1 cellular context compared by ENCODE assay signal in the genomic region with DNA sequence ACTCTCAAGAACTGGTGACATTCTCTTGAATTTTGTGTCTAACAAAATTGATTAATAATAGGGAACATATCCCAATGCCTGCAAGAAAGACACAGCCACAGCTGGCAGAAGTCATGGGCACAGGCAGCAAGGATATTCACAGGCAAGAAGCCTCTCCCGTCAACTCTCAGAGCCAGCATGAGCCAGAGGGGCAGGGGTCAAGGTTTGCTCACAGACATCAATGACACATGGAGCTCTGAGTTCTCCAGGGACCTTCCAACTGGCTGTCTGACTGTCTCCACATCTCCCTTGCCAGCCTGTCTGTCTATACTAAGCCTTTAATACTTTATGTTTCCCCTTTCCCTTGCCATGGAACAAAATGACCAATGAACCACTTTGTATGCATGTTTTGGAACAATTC.
TF ChIP-seq lines count a peak whose summit lies in the region.

No MANE protein-coding gene starts in this region.

TF ChIP-seq in HepG2, 621 proteins besides CTCF, POLR2A, EP300 and RAD21 (continued from another document):
- TF ChIP-seq, protein P1, sequence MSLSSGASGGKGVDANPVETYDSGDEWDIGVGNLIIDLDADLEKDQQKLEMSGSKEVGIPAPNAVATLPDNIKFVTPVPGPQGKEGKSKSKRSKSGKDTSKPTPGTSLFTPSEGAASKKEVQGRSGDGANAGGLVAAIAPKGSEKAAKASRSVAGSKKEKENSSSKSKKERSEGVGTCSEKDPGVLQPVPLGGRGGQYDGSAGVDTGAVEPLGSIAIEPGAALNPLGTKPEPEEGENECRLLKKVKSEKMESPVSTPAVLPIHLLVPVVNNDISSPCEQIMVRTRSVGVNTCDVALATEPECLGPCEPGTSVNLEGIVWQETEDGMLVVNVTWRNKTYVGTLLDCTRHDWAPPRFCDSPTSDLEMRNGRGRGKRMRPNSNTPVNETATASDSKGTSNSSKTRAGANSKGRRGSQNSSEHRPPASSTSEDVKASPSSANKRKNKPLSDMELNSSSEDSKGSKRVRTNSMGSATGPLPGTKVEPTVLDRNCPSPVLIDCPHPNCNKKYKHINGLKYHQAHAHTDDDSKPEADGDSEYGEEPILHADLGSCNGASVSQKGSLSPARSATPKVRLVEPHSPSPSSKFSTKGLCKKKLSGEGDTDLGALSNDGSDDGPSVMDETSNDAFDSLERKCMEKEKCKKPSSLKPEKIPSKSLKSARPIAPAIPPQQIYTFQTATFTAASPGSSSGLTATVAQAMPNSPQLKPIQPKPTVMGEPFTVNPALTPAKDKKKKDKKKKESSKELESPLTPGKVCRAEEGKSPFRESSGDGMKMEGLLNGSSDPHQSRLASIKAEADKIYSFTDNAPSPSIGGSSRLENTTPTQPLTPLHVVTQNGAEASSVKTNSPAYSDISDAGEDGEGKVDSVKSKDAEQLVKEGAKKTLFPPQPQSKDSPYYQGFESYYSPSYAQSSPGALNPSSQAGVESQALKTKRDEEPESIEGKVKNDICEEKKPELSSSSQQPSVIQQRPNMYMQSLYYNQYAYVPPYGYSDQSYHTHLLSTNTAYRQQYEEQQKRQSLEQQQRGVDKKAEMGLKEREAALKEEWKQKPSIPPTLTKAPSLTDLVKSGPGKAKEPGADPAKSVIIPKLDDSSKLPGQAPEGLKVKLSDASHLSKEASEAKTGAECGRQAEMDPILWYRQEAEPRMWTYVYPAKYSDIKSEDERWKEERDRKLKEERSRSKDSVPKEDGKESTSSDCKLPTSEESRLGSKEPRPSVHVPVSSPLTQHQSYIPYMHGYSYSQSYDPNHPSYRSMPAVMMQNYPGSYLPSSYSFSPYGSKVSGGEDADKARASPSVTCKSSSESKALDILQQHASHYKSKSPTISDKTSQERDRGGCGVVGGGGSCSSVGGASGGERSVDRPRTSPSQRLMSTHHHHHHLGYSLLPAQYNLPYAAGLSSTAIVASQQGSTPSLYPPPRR (CRISPR knock-in tag; IDR thresholded peaks at IDR 0.05; ENCODE audit: borderline replicate concordance): peak; percentile 19; the same call in 1 of the 2 replicates
- TF ChIP-seq SALL1 (CRISPR knock-in tag; IDR thresholded peaks at IDR 0.05): peak; percentile 64
- TF ChIP-seq SOX6 (IDR thresholded peaks at IDR 0.05): no peak
- TF ChIP-seq SOX6 (CRISPR knock-in tag; IDR thresholded peaks at IDR 0.05): peak; percentile 52; the same call in 1 of the 2 replicates
- TF ChIP-seq ZNF577 (CRISPR knock-in tag; IDR thresholded peaks at IDR 0.05; ENCODE audit: borderline replicate concordance, low read depth): no peak
- TF ChIP-seq ZNF121 (CRISPR knock-in tag; IDR thresholded peaks at IDR 0.05): no peak
- TF ChIP-seq HIVEP1 (CRISPR knock-in tag; IDR thresholded peaks at IDR 0.05): no peak
- peak; percentile 29; the same call in 1 of the 2 replicates for TF ChIP-seq SOX5 (CRISPR knock-in tag; IDR thresholded peaks at IDR 0.05; ENCODE audit: borderline replicate concordance)
- TF ChIP-seq ZNF567 (CRISPR knock-in tag; IDR thresholded peaks at IDR 0.05; ENCODE audit: borderline replicate concordance): no peak
- TF ChIP-seq, protein P2, sequence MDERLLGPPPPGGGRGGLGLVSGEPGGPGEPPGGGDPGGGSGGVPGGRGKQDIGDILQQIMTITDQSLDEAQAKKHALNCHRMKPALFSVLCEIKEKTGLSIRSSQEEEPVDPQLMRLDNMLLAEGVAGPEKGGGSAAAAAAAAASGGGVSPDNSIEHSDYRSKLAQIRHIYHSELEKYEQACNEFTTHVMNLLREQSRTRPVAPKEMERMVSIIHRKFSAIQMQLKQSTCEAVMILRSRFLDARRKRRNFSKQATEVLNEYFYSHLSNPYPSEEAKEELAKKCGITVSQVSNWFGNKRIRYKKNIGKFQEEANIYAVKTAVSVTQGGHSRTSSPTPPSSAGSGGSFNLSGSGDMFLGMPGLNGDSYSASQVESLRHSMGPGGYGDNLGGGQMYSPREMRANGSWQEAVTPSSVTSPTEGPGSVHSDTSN (CRISPR knock-in tag; IDR thresholded peaks at IDR 0.05): 0 out of 2 replicates have a peak, but pooled peaks have one; percentile 23
- TF ChIP-seq GATAD2A (CRISPR knock-in tag; IDR thresholded peaks at IDR 0.05): peak; percentile 64
- TF ChIP-seq, protein P3, sequence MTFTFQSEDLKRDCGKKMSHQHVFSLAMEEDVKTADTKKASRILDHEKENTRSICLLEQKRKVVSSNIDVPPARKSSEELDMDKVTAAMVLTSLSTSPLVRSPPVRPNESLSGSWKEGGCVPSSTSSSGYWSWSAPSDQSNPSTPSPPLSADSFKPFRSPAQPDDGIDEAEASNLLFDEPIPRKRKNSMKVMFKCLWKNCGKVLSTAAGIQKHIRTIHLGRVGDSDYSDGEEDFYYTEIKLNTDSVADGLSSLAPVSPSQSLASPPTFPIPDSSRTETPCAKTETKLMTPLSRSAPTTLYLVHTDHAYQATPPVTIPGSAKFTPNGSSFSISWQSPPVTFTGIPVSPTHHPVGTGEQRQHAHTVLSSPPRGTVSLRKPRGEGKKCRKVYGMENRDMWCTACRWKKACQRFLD (CRISPR knock-in tag; IDR thresholded peaks at IDR 0.05; ENCODE audit: borderline replicate concordance): no peak
- no peak for TF ChIP-seq PLRG1 (conservative IDR thresholded peaks at IDR 0.05)
- TF ChIP-seq NR2F6 (IDR thresholded peaks at IDR 0.05): peak; percentile 85
- peak; percentile 97 for TF ChIP-seq NR2F6 (CRISPR knock-in tag; IDR thresholded peaks at IDR 0.05)
- TF ChIP-seq, protein P4, sequence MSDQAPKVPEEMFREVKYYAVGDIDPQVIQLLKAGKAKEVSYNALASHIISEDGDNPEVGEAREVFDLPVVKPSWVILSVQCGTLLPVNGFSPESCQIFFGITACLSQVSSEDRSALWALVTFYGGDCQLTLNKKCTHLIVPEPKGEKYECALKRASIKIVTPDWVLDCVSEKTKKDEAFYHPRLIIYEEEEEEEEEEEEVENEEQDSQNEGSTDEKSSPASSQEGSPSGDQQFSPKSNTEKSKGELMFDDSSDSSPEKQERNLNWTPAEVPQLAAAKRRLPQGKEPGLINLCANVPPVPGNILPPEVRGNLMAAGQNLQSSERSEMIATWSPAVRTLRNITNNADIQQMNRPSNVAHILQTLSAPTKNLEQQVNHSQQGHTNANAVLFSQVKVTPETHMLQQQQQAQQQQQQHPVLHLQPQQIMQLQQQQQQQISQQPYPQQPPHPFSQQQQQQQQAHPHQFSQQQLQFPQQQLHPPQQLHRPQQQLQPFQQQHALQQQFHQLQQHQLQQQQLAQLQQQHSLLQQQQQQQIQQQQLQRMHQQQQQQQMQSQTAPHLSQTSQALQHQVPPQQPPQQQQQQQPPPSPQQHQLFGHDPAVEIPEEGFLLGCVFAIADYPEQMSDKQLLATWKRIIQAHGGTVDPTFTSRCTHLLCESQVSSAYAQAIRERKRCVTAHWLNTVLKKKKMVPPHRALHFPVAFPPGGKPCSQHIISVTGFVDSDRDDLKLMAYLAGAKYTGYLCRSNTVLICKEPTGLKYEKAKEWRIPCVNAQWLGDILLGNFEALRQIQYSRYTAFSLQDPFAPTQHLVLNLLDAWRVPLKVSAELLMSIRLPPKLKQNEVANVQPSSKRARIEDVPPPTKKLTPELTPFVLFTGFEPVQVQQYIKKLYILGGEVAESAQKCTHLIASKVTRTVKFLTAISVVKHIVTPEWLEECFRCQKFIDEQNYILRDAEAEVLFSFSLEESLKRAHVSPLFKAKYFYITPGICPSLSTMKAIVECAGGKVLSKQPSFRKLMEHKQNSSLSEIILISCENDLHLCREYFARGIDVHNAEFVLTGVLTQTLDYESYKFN (CRISPR knock-in tag; conservative IDR thresholded peaks at IDR 0.05): peak; percentile 64
- TF ChIP-seq HDAC2 (CRISPR knock-in tag; IDR thresholded peaks at IDR 0.05): 0 out of 2 replicates have a peak, but pooled peaks have one; percentile 23
- no peak for TF ChIP-seq ARID2 (CRISPR knock-in tag; IDR thresholded peaks at IDR 0.05; ENCODE audit: borderline replicate concordance)
- TF ChIP-seq, protein P5, sequence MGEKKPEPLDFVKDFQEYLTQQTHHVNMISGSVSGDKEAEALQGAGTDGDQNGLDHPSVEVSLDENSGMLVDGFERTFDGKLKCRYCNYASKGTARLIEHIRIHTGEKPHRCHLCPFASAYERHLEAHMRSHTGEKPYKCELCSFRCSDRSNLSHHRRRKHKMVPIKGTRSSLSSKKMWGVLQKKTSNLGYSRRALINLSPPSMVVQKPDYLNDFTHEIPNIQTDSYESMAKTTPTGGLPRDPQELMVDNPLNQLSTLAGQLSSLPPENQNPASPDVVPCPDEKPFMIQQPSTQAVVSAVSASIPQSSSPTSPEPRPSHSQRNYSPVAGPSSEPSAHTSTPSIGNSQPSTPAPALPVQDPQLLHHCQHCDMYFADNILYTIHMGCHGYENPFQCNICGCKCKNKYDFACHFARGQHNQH (CRISPR knock-in tag; IDR thresholded peaks at IDR 0.05): peak; percentile 22; the same call in 1 of the 2 replicates
- TF ChIP-seq MYC (CRISPR knock-in tag; IDR thresholded peaks at IDR 0.05; ENCODE audit: borderline replicate concordance): 0 out of 2 replicates have a peak, but pooled peaks have one; percentile 19
- no peak for TF ChIP-seq ZNF839 (CRISPR knock-in tag; IDR thresholded peaks at IDR 0.05; ENCODE audit: borderline replicate concordance)
- 0 out of 2 replicates have a peak, but pooled peaks have one; percentile 19 for TF ChIP-seq THAP11 (CRISPR knock-in tag; IDR thresholded peaks at IDR 0.05)
- peak; percentile 58 for TF ChIP-seq SAP130 (CRISPR knock-in tag; IDR thresholded peaks at IDR 0.05; ENCODE audit: low read depth)
- no peak for TF ChIP-seq ELF4 (CRISPR knock-in tag; IDR thresholded peaks at IDR 0.05; ENCODE audit: borderline replicate concordance)
- TF ChIP-seq NR2F2 (IDR thresholded peaks at IDR 0.05; ENCODE audit: borderline replicate concordance, low read depth): 0 out of 2 replicates have a peak, but pooled peaks have one; percentile 52
- TF ChIP-seq, protein P6, sequence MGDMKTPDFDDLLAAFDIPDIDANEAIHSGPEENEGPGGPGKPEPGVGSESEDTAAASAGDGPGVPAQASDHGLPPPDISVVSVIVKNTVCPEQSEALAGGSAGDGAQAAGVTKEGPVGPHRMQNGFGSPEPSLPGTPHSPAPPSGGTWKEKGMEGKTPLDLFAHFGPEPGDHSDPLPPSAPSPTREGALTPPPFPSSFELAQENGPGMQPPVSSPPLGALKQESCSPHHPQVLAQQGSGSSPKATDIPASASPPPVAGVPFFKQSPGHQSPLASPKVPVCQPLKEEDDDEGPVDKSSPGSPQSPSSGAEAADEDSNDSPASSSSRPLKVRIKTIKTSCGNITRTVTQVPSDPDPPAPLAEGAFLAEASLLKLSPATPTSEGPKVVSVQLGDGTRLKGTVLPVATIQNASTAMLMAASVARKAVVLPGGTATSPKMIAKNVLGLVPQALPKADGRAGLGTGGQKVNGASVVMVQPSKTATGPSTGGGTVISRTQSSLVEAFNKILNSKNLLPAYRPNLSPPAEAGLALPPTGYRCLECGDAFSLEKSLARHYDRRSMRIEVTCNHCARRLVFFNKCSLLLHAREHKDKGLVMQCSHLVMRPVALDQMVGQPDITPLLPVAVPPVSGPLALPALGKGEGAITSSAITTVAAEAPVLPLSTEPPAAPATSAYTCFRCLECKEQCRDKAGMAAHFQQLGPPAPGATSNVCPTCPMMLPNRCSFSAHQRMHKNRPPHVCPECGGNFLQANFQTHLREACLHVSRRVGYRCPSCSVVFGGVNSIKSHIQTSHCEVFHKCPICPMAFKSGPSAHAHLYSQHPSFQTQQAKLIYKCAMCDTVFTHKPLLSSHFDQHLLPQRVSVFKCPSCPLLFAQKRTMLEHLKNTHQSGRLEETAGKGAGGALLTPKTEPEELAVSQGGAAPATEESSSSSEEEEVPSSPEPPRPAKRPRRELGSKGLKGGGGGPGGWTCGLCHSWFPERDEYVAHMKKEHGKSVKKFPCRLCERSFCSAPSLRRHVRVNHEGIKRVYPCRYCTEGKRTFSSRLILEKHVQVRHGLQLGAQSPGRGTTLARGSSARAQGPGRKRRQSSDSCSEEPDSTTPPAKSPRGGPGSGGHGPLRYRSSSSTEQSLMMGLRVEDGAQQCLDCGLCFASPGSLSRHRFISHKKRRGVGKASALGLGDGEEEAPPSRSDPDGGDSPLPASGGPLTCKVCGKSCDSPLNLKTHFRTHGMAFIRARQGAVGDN (CRISPR knock-in tag; IDR thresholded peaks at IDR 0.05): peak; percentile 35; the same call in 1 of the 2 replicates
- no peak for TF ChIP-seq SP5 (CRISPR knock-in tag; IDR thresholded peaks at IDR 0.05; ENCODE audit: borderline replicate concordance, low read depth)
- TF ChIP-seq NR2C2 (CRISPR knock-in tag; IDR thresholded peaks at IDR 0.05; ENCODE audit: borderline replicate concordance): peak; percentile 72
- TF ChIP-seq BCL6 (CRISPR knock-in tag; IDR thresholded peaks at IDR 0.05): peak; percentile 41; the same call in 1 of the 2 replicates
- 0 out of 2 replicates have a peak, but pooled peaks have one; percentile 17 for TF ChIP-seq TBX2 (CRISPR knock-in tag; IDR thresholded peaks at IDR 0.05; ENCODE audit: borderline replicate concordance)
- no peak for TF ChIP-seq ARNTL (CRISPR knock-in tag; IDR thresholded peaks at IDR 0.05)
- no peak for TF ChIP-seq REPIN1 (CRISPR knock-in tag; IDR thresholded peaks at IDR 0.05; ENCODE audit: borderline replicate concordance, low read depth)
- TF ChIP-seq ESRRA (CRISPR knock-in tag; IDR thresholded peaks at IDR 0.05; ENCODE audit: low read depth): peak; percentile 65; the same call in 1 of the 2 replicates
- TF ChIP-seq SKI (IDR thresholded peaks at IDR 0.05; ENCODE audit: partially characterized antibody): peak; percentile 56
- peak; percentile 40; the same call in 1 of the 2 replicates for TF ChIP-seq MED1 (CRISPR knock-in tag; IDR thresholded peaks at IDR 0.05)
- TF ChIP-seq PPARG (CRISPR knock-in tag; conservative IDR thresholded peaks at IDR 0.05): no peak
- TF ChIP-seq HOXA3 (CRISPR knock-in tag; IDR thresholded peaks at IDR 0.05): 0 out of 2 replicates have a peak, but pooled peaks have one; percentile 28
- TF ChIP-seq SRSF1 (optimal IDR thresholded peaks at IDR 0.05; ENCODE audit: low read depth, low read length): no peak
- TF ChIP-seq ZNF782 (CRISPR knock-in tag; IDR thresholded peaks at IDR 0.05; ENCODE audit: borderline replicate concordance): no peak
- TF ChIP-seq, protein P7, sequence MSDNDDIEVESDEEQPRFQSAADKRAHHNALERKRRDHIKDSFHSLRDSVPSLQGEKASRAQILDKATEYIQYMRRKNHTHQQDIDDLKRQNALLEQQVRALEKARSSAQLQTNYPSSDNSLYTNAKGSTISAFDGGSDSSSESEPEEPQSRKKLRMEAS (IDR thresholded peaks at IDR 0.05): peak; percentile 81
- no peak for TF ChIP-seq MZF1 (CRISPR knock-in tag; IDR thresholded peaks at IDR 0.05; ENCODE audit: borderline replicate concordance)
- TF ChIP-seq HNF4A (CRISPR knock-in tag; IDR thresholded peaks at IDR 0.05): peak; percentile 74
- no peak for TF ChIP-seq CAMTA2 (CRISPR knock-in tag; IDR thresholded peaks at IDR 0.05; ENCODE audit: borderline replicate concordance)
- TF ChIP-seq, protein P8, sequence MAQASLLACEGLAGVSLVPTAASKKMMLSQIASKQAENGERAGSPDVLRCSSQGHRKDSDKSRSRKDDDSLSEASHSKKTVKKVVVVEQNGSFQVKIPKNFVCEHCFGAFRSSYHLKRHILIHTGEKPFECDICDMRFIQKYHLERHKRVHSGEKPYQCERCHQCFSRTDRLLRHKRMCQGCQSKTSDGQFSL (CRISPR knock-in tag; IDR thresholded peaks at IDR 0.05): no peak
- peak; percentile 65 for TF ChIP-seq RARA (CRISPR knock-in tag; IDR thresholded peaks at IDR 0.05)
- no peak for TF ChIP-seq ZNF431 (CRISPR knock-in tag; IDR thresholded peaks at IDR 0.05; ENCODE audit: borderline replicate concordance, low read depth)
